Comparison of ENCODE assay signal across 19 cellular contexts in genomic region chr14:71071042-71071441, GRCh38.
"Had no signal": no experiment of that assay in that cellular context is flagged by ENCODE, and none has a peak within 500 bp of the region (broad histone marks: within the 10 kb centered on the region; RNA-seq: fewer than 3 reads in every experiment).

No MANE protein-coding gene starts in this region.

- H3K4me3 ChIP-seq: esophagus muscularis mucosa, gastroesophageal sphincter, neural progenitor cell, pancreas, smooth muscle cell, stomach, upper lobe of left lung had no signal

- H3K9me3 ChIP-seq: esophagus muscularis mucosa, gastroesophageal sphincter, pancreas, SK-N-SH, stomach, upper lobe of left lung had no signal

- DNase-seq: activated CD4-positive, alpha-beta T cell treated with anti-CD3 and anti-CD28 coated beads for 36 hours; activated CD8-positive, alpha-beta memory T cell treated with anti-CD3 and anti-CD28 coated beads for 24 hours; activated naive CD4-positive, alpha-beta T cell; aorta; brain microvascular endothelial cell; cortex of kidney; effector CD4-positive, alpha-beta T cell; pancreas; SK-N-SH; stimulated activated CD4-positive, alpha-beta T cell treated with anti-CD3 and anti-CD28 coated beads, Interleukin-4, amount 100 ng/mL, for 1 hour; stomach; upper lobe of left lung had no signal

- H3K27me3 ChIP-seq: brain microvascular endothelial cell, esophagus muscularis mucosa, gastroesophageal sphincter, neural progenitor cell, pancreas, stomach, upper lobe of left lung had no signal

- H3K27ac Mint-ChIP-seq: activated CD4-positive, alpha-beta T cell treated with anti-CD3 and anti-CD28 coated beads for 36 hours; memory B cell; neural progenitor cell; WTC11 had no signal

- ATAC-seq: activated CD4-positive, alpha-beta T cell treated with anti-CD3 and anti-CD28 coated beads for 36 hours; gastroesophageal sphincter; pancreas; sciatic nerve; WTC11 had no signal

- H3K27me3 Mint-ChIP-seq: activated CD4-positive, alpha-beta T cell treated with anti-CD3 and anti-CD28 coated beads for 36 hours; memory B cell had no signal

- H3K4me1 ChIP-seq: esophagus muscularis mucosa, gastroesophageal sphincter, neural progenitor cell, pancreas had no signal

- FAIRE-seq: pancreas had no signal

- H3K9me3 Mint-ChIP-seq: memory B cell, WTC11 had no signal

- H3K4me1 Mint-ChIP-seq: neural progenitor cell, WTC11 had no signal

- H3K27ac ChIP-seq: brain microvascular endothelial cell, esophagus muscularis mucosa, gastroesophageal sphincter, neural progenitor cell, pancreas, stomach, upper lobe of left lung had no signal

- H3K4me3 Mint-ChIP-seq: activated CD4-positive, alpha-beta T cell treated with anti-CD3 and anti-CD28 coated beads for 36 hours; memory B cell; neural progenitor cell; WTC11 had no signal
